ENCODE assay signal across 8 cellular contexts in the genomic region with DNA sequence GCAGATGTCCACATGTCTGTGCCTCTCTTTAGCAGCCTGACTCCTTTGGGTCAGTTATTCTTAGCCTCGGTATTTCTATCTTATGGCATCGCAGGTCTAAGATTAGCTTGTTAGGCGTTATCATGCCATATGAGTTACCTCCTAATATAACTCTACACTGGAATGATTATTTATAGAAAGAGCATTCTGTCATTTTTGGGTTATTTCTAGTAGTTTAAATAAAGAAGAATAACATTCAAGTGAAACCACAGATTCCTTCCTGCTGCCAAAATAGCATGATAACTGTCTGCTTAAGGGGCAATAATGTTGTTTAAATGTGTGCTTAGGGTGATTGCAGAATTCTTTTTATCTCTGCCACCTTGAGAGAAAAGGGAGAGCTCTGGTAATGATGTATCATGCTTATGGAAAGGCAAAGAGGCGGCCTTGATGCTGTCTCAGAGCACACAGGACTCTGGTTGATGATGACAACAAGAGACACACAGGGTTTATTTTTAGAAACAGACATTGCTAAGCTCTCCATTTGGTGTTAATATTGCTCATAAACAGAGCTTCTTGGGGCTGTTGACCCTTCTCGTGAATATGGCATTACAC. TPM values are rescaled to one million over a fixed set of nuclear protein-coding genes. Genes with fewer than 3 reads are reported as not detected.
DNase-seq lines count a peak whose midpoint lies in the region; ATAC-seq and TF ChIP-seq lines count a peak whose summit lies in the region.

No MANE protein-coding gene starts in this region.

- H3K4me2 ChIP-seq in OCI-LY1 (ENCODE audit: low read length): peak overlapping the region; percentile 52

- no peaks in the 10 kb centered on the region; the same call in 1 of the 2 replicates for H3F3A ChIP-seq in OCI-LY1 (ENCODE audit: insufficient read depth, low read length)

- no peaks in the 10 kb centered on the region for H4K20me1 ChIP-seq in OCI-LY1 (ENCODE audit: insufficient read depth, low read length)

- DNase-seq in memory B cell (ENCODE audit: low spot score in 2 of 2): no peak
- no peak for DNase-seq in body of pancreas
- no peak for DNase-seq in effector memory CD8-positive, alpha-beta T cell
- DNase-seq in activated CD4-positive, alpha-beta memory T cell treated with anti-CD3 and anti-CD28 coated beads, Interleukin-2, amount 10 ng/mL, durations not matched to agents 7 days and 5 days: no peak
- no peak for DNase-seq in upper lobe of right lung

- CTCF ChIA-PET in activated CD4-positive, alpha-beta memory T cell treated with anti-CD3 and anti-CD28 coated beads, Interleukin-2, amount 10 ng/mL, durations not matched to agents 7 days and 5 days (lab: Charles Lee): no interaction called here

- no peak overlapping the region for H2AFZ ChIP-seq in OCI-LY1 (ENCODE audit: low read length)

- no peaks in the 10 kb centered on the region for H3K9me2 ChIP-seq in OCI-LY1 (ENCODE audit: low read depth, low read length)

- H3K27ac ChIP-seq in OCI-LY1 (ENCODE audit: low read depth, low read length, poor library complexity, severe bottlenecking) (peak overlapping the region; percentile 47), body of pancreas (no peak overlapping the region), upper lobe of right lung (no peak overlapping the region)

- POLR2A ChIA-PET in activated CD4-positive, alpha-beta memory T cell treated with anti-CD3 and anti-CD28 coated beads, Interleukin-2, amount 10 ng/mL, durations not matched to agents 7 days and 5 days (lab: Charles Lee): no interaction called here

- intact Hi-C loops in body of pancreas (cut with DNase I) (no loop called here), upper lobe of right lung (cut with DNase I) (no loop called here)

- H3K9me3 ChIP-seq in OCI-LY1 (ENCODE audit: low read length) (no peaks in the 10 kb centered on the region), body of pancreas (no peaks in the 10 kb centered on the region), upper lobe of right lung (no peaks in the 10 kb centered on the region)

- H3K27me3 ChIP-seq in OCI-LY1 (ENCODE audit: insufficient read depth, low read length): no peaks in the 10 kb centered on the region
- H3K27me3 ChIP-seq in body of pancreas: no peaks in the 10 kb centered on the region
- no peaks in the 10 kb centered on the region for H3K27me3 ChIP-seq in upper lobe of right lung

- H3K4me3 ChIP-seq in OCI-LY1 (ENCODE audit: low read depth, low read length, poor library complexity, severe bottlenecking) (peak overlapping the region; percentile 0), body of pancreas (no peak overlapping the region), upper lobe of right lung (no peak overlapping the region)

- peak; percentile 46 for ATAC-seq in GM18499 (IDR thresholded peaks at IDR 0.05; ENCODE audit: insufficient read depth, unreplicated experiment)
- ATAC-seq in HG02571 (IDR thresholded peaks at IDR 0.05; ENCODE audit: unreplicated experiment): peak; percentile 47
- ATAC-seq in memory B cell (ENCODE audit: low read depth): no peak
- no peak for ATAC-seq in body of pancreas
- no peak for ATAC-seq in effector memory CD8-positive, alpha-beta T cell (replicated peaks)
- no peak for ATAC-seq in upper lobe of right lung

- peak overlapping the region; percentile 79 for H3K4me3 Mint-ChIP-seq in memory B cell
- H3K4me3 Mint-ChIP-seq in effector memory CD8-positive, alpha-beta T cell: no peak overlapping the region
- no peak overlapping the region for H3K4me3 Mint-ChIP-seq in activated CD4-positive, alpha-beta memory T cell treated with anti-CD3 and anti-CD28 coated beads, Interleukin-2, amount 10 ng/mL, durations not matched to agents 7 days and 5 days

- H3K4me1 ChIP-seq in OCI-LY1 (ENCODE audit: insufficient read depth, low read length, severe bottlenecking): peaks cover 76% of the 10 kb centered on the region
- no peaks in the 10 kb centered on the region for H3K4me1 ChIP-seq in body of pancreas
- no peaks in the 10 kb centered on the region for H3K4me1 ChIP-seq in upper lobe of right lung

- peaks cover 9% of the 10 kb centered on the region for H3K36me3 ChIP-seq in OCI-LY1 (ENCODE audit: insufficient read depth, low read length)
- H3K36me3 ChIP-seq in body of pancreas (replicated peaks in 1 of 2; ENCODE audit: insufficient read depth in 1 of 2, low read depth in 2 of 2): no peaks in the 10 kb centered on the region
- no peaks in the 10 kb centered on the region for H3K36me3 ChIP-seq in upper lobe of right lung

- H3K4me1 Mint-ChIP-seq in memory B cell: peaks cover 56% of the 10 kb centered on the region
- peaks cover 4 to 5% of the 10 kb centered on the region in 2 donors for H3K4me1 Mint-ChIP-seq in effector memory CD8-positive, alpha-beta T cell (ENCODE audit: low read depth in 2 of 2)
- peaks cover 9% of the 10 kb centered on the region for H3K4me1 Mint-ChIP-seq in activated CD4-positive, alpha-beta memory T cell treated with anti-CD3 and anti-CD28 coated beads, Interleukin-2, amount 10 ng/mL, durations not matched to agents 7 days and 5 days

- TF ChIP-seq POLR2A in body of pancreas (IDR thresholded peaks at IDR 0.05): no peak

- 42 to 68% methylated on average over 5 of the region's 5 CpGs for WGBS in body of pancreas, 2 donors

- peak overlapping the region; percentile 3; the same call in 1 of the 2 replicates for H3K9ac ChIP-seq in OCI-LY1 (ENCODE audit: low read length)

- H3K79me2 ChIP-seq in OCI-LY1 (ENCODE audit: insufficient read depth, low read length): peaks cover 66% of the 10 kb centered on the region; the same call in 1 of the 2 replicates

- peak overlapping the region; percentile 93 for H3K27ac Mint-ChIP-seq in memory B cell
- no peak overlapping the region for H3K27ac Mint-ChIP-seq in effector memory CD8-positive, alpha-beta T cell
- H3K27ac Mint-ChIP-seq in activated CD4-positive, alpha-beta memory T cell treated with anti-CD3 and anti-CD28 coated beads, Interleukin-2, amount 10 ng/mL, durations not matched to agents 7 days and 5 days: no peak overlapping the region

- H3K9me3 Mint-ChIP-seq in memory B cell: no peaks in the 10 kb centered on the region
- no peaks in the 10 kb centered on the region for H3K9me3 Mint-ChIP-seq in effector memory CD8-positive, alpha-beta T cell
- no peaks in the 10 kb centered on the region for H3K9me3 Mint-ChIP-seq in activated CD4-positive, alpha-beta memory T cell treated with anti-CD3 and anti-CD28 coated beads, Interleukin-2, amount 10 ng/mL, durations not matched to agents 7 days and 5 days

- no peak for TF ChIP-seq CTCF in OCI-LY1 (IDR thresholded peaks at IDR 0.05; ENCODE audit: low read length)
- TF ChIP-seq CTCF in body of pancreas (IDR thresholded peaks at IDR 0.05): no peak
- no peak for TF ChIP-seq CTCF in upper lobe of right lung (IDR thresholded peaks at IDR 0.05)

- H3K27me3 Mint-ChIP-seq in memory B cell: no peaks in the 10 kb centered on the region
- no peaks in the 10 kb centered on the region for H3K27me3 Mint-ChIP-seq in effector memory CD8-positive, alpha-beta T cell
- H3K27me3 Mint-ChIP-seq in activated CD4-positive, alpha-beta memory T cell treated with anti-CD3 and anti-CD28 coated beads, Interleukin-2, amount 10 ng/mL, durations not matched to agents 7 days and 5 days: no peaks in the 10 kb centered on the region

- peaks cover 7% of the 10 kb centered on the region for H3K36me3 Mint-ChIP-seq in memory B cell
- peaks cover 4% of the 10 kb centered on the region for H3K36me3 Mint-ChIP-seq in effector memory CD8-positive, alpha-beta T cell (ENCODE audit: insufficient read depth)
- H3K36me3 Mint-ChIP-seq in activated CD4-positive, alpha-beta memory T cell treated with anti-CD3 and anti-CD28 coated beads, Interleukin-2, amount 10 ng/mL, durations not matched to agents 7 days and 5 days (ENCODE audit: low read depth): no peaks in the 10 kb centered on the region

RNA-seq across cellular contexts. Expression of a gene that starts 10.4 kb away (rescaled TPM):
- total RNA-seq in body of pancreas: 10 to 100 TPM in 1 of 2 donors, 1 to 10 TPM in 1; 4.9 to 12.9 TPM
- total RNA-seq in activated CD4-positive, alpha-beta memory T cell treated with anti-CD3 and anti-CD28 coated beads, Interleukin-2, amount 10 ng/mL, durations not matched to agents 7 days and 5 days: under 1 TPM; 0.55 to 0.65 TPM
- 52.4 TPM for total RNA-seq in upper lobe of right lung

Comparison
In these comparisons a context has a peak if more than half of its experiments do, and no peak if none do; other contexts are left out.
1. ATAC-seq: peak in GM18499 (single experiment) and HG02571 (single experiment); none in memory B cell (single experiment), body of pancreas (single experiment), effector memory CD8-positive, alpha-beta T cell (single experiment) and upper lobe of right lung (single experiment).